13 cellular contexts compared by ENCODE assay signal in the genomic region with DNA sequence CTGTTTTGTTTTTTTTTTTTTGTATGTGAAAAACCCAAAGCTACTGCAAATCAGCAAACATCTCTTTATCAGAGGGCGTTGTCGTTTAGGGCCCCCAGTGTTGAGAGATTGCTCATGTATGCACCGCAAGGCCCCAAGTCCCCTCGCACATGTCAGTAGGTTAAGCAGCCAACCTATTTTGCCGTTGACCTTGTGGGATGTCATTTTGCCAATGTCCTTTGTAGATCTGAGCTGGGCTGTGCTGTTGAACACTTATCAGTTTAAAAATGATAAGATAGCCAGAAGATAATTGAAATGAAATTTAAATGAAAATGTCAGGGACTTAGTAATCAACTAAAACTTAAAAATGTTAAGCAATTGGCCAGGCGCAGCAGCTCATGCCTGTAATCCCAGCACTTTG. TPM values are rescaled to one million over a fixed set of nuclear protein-coding genes. Genes with fewer than 3 reads are reported as not detected.
DNase-seq lines count a peak whose midpoint lies in the region; ATAC-seq and TF ChIP-seq lines count a peak whose summit lies in the region.
"Had no signal": no experiment of that assay in that cellular context is flagged by ENCODE, and none has a peak within 500 bp of the region (broad histone marks: within the 10 kb centered on the region; RNA-seq: fewer than 3 reads in every experiment).

No MANE protein-coding gene starts in this region.

- peaks cover 49 to 85% (median 81%) of the 10 kb centered on the region in 10 experiments for H3K4me1 ChIP-seq in BLaER1 treated with 17β-estradiol and CSF1 and Interleukin-3, amounts not matched to agents 10 nM and 100 nM
- H3K4me1 ChIP-seq in IMR-90 (ENCODE audit: control insufficient read depth, insufficient read depth, low read length) (no peaks in the 10 kb centered on the region), PC-9 (replicated peaks; ENCODE audit: insufficient read depth) (peaks cover 51% of the 10 kb centered on the region)
- H3K4me1 ChIP-seq: BE2C, Caco-2 had no signal

- H3K27ac Mint-ChIP-seq in immature natural killer cell = peak overlapping the region in 4 of 6 donors; percentile 23 to 77 (median 70)
- H3K27ac Mint-ChIP-seq in activated CD8-positive, alpha-beta T cell treated with anti-CD3 and anti-CD28 coated beads for 36 hours = no peak overlapping the region

- no peak overlapping the region for H2AK9ac ChIP-seq in IMR-90 (replicated peaks; ENCODE audit: low read depth, low read length, poor library complexity)

- in situ Hi-C loops in IMR-90 (cut with MboI; ENCODE audit: low sequenced_read_pairs) = no loop called here

- H3K4me1 Mint-ChIP-seq in immature natural killer cell = peaks cover 77 to 81% of the 10 kb centered on the region in 2 donors
- H3K4me1 Mint-ChIP-seq in activated CD8-positive, alpha-beta T cell treated with anti-CD3 and anti-CD28 coated beads for 36 hours (ENCODE audit: low read depth) = peaks cover 34% of the 10 kb centered on the region

- H3F3A ChIP-seq in PC-9 (ENCODE audit: insufficient read depth, low read depth) = peaks cover 59% of the 10 kb centered on the region

- H2AFZ ChIP-seq in IMR-90 (replicated peaks; ENCODE audit: low read length, poor library complexity) (no peak overlapping the region), PC-9 (no peak overlapping the region)

- H3K9me3 ChIP-seq in BLaER1 treated with 17β-estradiol and CSF1 and Interleukin-3, amounts not matched to agents 10 nM and 100 nM (replicated peaks in 1 of 11) = no peaks in the 10 kb centered on the region
- H3K9me3 ChIP-seq in IMR-90 (ENCODE audit: control insufficient read depth, insufficient read depth, low read length) (no peaks in the 10 kb centered on the region), PC-9 (ENCODE audit: insufficient read depth, low read depth) (no peaks in the 10 kb centered on the region)
- H3K9me3 ChIP-seq: BE2C, Caco-2, HAP-1 had no signal

- no peaks in the 10 kb centered on the region for H3K79me1 ChIP-seq in IMR-90 (ENCODE audit: low read depth in 1 of 2, low read length in 2 of 2)

- H3K9me3 Mint-ChIP-seq in immature natural killer cell = no peaks in the 10 kb centered on the region
- no peaks in the 10 kb centered on the region for H3K9me3 Mint-ChIP-seq in activated CD8-positive, alpha-beta T cell treated with anti-CD3 and anti-CD28 coated beads for 36 hours
- H3K9me3 Mint-ChIP-seq: CD8-positive, alpha-beta memory T cell had no signal

- H2AK5ac ChIP-seq in IMR-90 (ENCODE audit: low read depth, low read length) = peak overlapping the region; percentile 43; the same call in 1 of the 2 replicates

- H3K9me1 ChIP-seq in IMR-90 (ENCODE audit: insufficient read depth, low read length) = 0 out of 2 replicates have a peak, but pooled peaks cover 4% of the 10 kb centered on the region

- 85% methylated on average over 2 of the region's 6 CpGs; no CpG with 5 or more reads in 1 of the 2 experiments for WGBS in IMR-90 (ENCODE audit: extremely low coverage in 2 of 2, insufficient read length in 1 of 2), 2 experiments

- dilution Hi-C loops in IMR-90 (cut with HindIII; ENCODE audit: low sequenced_read_pairs, unreplicated experiment) = no loop called here

- BruUV-seq in IMR-90 (replicated peaks; lab: Mats Ljungman, UMichigan) = no TSS peak
- no TSS peak for BruUV-seq in PC-9 (replicated peaks; lab: Mats Ljungman, UMichigan)

- no peak for DNase-seq in IMR-90
- DNase-seq in PC-9 = no peak
- no peak for DNase-seq in immature natural killer cell
- DNase-seq in NCI-H774 (lab: John Stamatoyannopoulos, UW) = no peak
- DNase-seq in NCI-H345 treated with DMSO at 0.1 percent for 48 hours (lab: John Stamatoyannopoulos, UW; ENCODE audit: unreplicated experiment) = no peak
- DNase-seq in activated CD8-positive, alpha-beta T cell treated with anti-CD3 and anti-CD28 coated beads for 36 hours = no peak
- DNase-seq: BE2C; Caco-2; CD8-positive, alpha-beta memory T cell; DMS53; GF-D8 had no signal

- H2BK120ac ChIP-seq in IMR-90 (ENCODE audit: low read depth, low read length) = no peak overlapping the region

- H4K5ac ChIP-seq in IMR-90 (ENCODE audit: low read depth, low read length) = no peak overlapping the region

- H3K18ac ChIP-seq in IMR-90 (ENCODE audit: low read depth, low read length) = no peak overlapping the region

- no peaks in the 10 kb centered on the region for H4K20me1 ChIP-seq in BLaER1 treated with 17β-estradiol and CSF1 and Interleukin-3, amounts not matched to agents 10 nM and 100 nM
- no peaks in the 10 kb centered on the region for H4K20me1 ChIP-seq in IMR-90 (ENCODE audit: insufficient read depth, low read length)
- no peaks in the 10 kb centered on the region for H4K20me1 ChIP-seq in PC-9 (ENCODE audit: insufficient read depth)

- peaks cover 0 to 20% (median 16%) of the 10 kb centered on the region in 3 donors for H3K36me3 Mint-ChIP-seq in immature natural killer cell
- no peaks in the 10 kb centered on the region for H3K36me3 Mint-ChIP-seq in activated CD8-positive, alpha-beta T cell treated with anti-CD3 and anti-CD28 coated beads for 36 hours (ENCODE audit: low read depth)

- no peak for TF ChIP-seq POLR2A in IMR-90 (IDR thresholded peaks at IDR 0.05; ENCODE audit: low read depth, low read length)

- CTCF ChIA-PET in IMR-90 (lab: Yijun Ruan, JAX) = no interaction called here
- CTCF ChIA-PET in PC-9 (lab: Charles Lee) = interaction anchor here (1.0 kb wide), 1 partner anchor 9 kb away, joined by 11 read pairs; no protein-coding TSS in a partner anchor
- CTCF ChIA-PET in activated CD8-positive, alpha-beta T cell treated with anti-CD3 and anti-CD28 coated beads for 36 hours (lab: Charles Lee) = interaction anchor here (0.7 to 1.5 kb wide), 2 partner anchors 12 to 120 kb away, joined by 3 read pairs; no protein-coding TSS in a partner anchor

- H3K56ac ChIP-seq in IMR-90 (ENCODE audit: extremely low read depth, insufficient read depth, low read length) = no peak overlapping the region

- H4K8ac ChIP-seq in IMR-90 (ENCODE audit: low read depth in 2 of 2, low read length in 2 of 2) = no peak overlapping the region

- H3K23ac ChIP-seq in IMR-90 (ENCODE audit: low read depth, low read length) = no peak overlapping the region

- no peaks in the 10 kb centered on the region for H3K36me3 ChIP-seq in BLaER1 treated with 17β-estradiol and CSF1 and Interleukin-3, amounts not matched to agents 10 nM and 100 nM
- no peaks in the 10 kb centered on the region for H3K36me3 ChIP-seq in IMR-90 (ENCODE audit: control insufficient read depth, insufficient read depth, low read length)
- no peaks in the 10 kb centered on the region for H3K36me3 ChIP-seq in PC-9 (ENCODE audit: low read depth)
- H3K36me3 ChIP-seq: BE2C, HAP-1 had no signal

- peak overlapping the region in 9 of 11 experiments; percentile 2 to 90 (median 74); a peak in 12 of 22 replicates for H3K4me2 ChIP-seq in BLaER1 treated with 17β-estradiol and CSF1 and Interleukin-3, amounts not matched to agents 10 nM and 100 nM
- no peak overlapping the region for H3K4me2 ChIP-seq in IMR-90 (ENCODE audit: low read depth, low read length)
- H3K4me2 ChIP-seq in PC-9 = peak overlapping the region; percentile 56; the same call in 1 of the 2 replicates

- H3K4me3 ChIP-seq in BLaER1 treated with 17β-estradiol and CSF1 and Interleukin-3, amounts not matched to agents 10 nM and 100 nM = no peak overlapping the region
- H3K4me3 ChIP-seq in IMR-90 (ENCODE audit: insufficient read depth, low read depth, low read length) = no peak overlapping the region
- no peak overlapping the region for H3K4me3 ChIP-seq in PC-9
- H3K4me3 ChIP-seq: HAP-1 had no signal

- H3K4ac ChIP-seq in IMR-90 (ENCODE audit: low read depth, low read length) = no peak overlapping the region

- H2BK5ac ChIP-seq in IMR-90 (ENCODE audit: low read depth, low read length, poor library complexity, severe bottlenecking) = no peak overlapping the region

- no peaks in the 10 kb centered on the region; a peak in 1 of 22 replicates for H3K27me3 ChIP-seq in BLaER1 treated with 17β-estradiol and CSF1 and Interleukin-3, amounts not matched to agents 10 nM and 100 nM
- no peaks in the 10 kb centered on the region for H3K27me3 ChIP-seq in IMR-90 (ENCODE audit: control insufficient read depth, insufficient read depth, low read length)
- H3K27me3 ChIP-seq in PC-9 (ENCODE audit: insufficient read depth, low read depth) = no peaks in the 10 kb centered on the region
- H3K27me3 ChIP-seq: BE2C had no signal

- intact Hi-C loops in IMR-90 (cut with micrococcal nuclease) (no loop called here), PC-9 (cut with micrococcal nuclease; ENCODE audit: unreplicated experiment) (no loop called here)
- intact Hi-C loops in activated CD8-positive, alpha-beta T cell treated with anti-CD3 and anti-CD28 coated beads for 36 hours (cut with micrococcal nuclease) = no loop called here

- H4K91ac ChIP-seq in IMR-90 (ENCODE audit: insufficient read depth, low read depth, low read length) = no peak overlapping the region; the same call in 1 of the 2 replicates

- no peak overlapping the region for H2BK20ac ChIP-seq in IMR-90 (ENCODE audit: low read depth, low read length)

- H3K79me2 ChIP-seq in PC-9 (ENCODE audit: low read depth) = no peaks in the 10 kb centered on the region

- peaks cover 0 to 4% (median 4%) of the 10 kb centered on the region in 3 donors for H3K27me3 Mint-ChIP-seq in immature natural killer cell (ENCODE audit: low read depth in 3 of 3)
- H3K27me3 Mint-ChIP-seq in activated CD8-positive, alpha-beta T cell treated with anti-CD3 and anti-CD28 coated beads for 36 hours = no peaks in the 10 kb centered on the region
- H3K27me3 Mint-ChIP-seq: CD8-positive, alpha-beta memory T cell had no signal

- H2BK15ac ChIP-seq in IMR-90 (ENCODE audit: low read depth, low read length) = no peak overlapping the region

- no peak overlapping the region; a peak in 1 of 22 replicates for H3K9ac ChIP-seq in BLaER1 treated with 17β-estradiol and CSF1 and Interleukin-3, amounts not matched to agents 10 nM and 100 nM
- no peak overlapping the region for H3K9ac ChIP-seq in IMR-90 (ENCODE audit: low read depth, low read length)

- no peak for TF ChIP-seq RAD21 in IMR-90 (IDR thresholded peaks at IDR 0.05; ENCODE audit: low read length)

- H3K9me2 ChIP-seq in PC-9 (ENCODE audit: insufficient read depth) = no peaks in the 10 kb centered on the region

- H3K4me3 Mint-ChIP-seq in immature natural killer cell = peak overlapping the region in 2 of 5 donors; percentile 2 to 38
- no peak overlapping the region for H3K4me3 Mint-ChIP-seq in activated CD8-positive, alpha-beta T cell treated with anti-CD3 and anti-CD28 coated beads for 36 hours
- H3K4me3 Mint-ChIP-seq: CD8-positive, alpha-beta memory T cell had no signal

- peak overlapping the region in 5 of 11 experiments; percentile 1 to 90 (median 86); a peak in 7 of 22 replicates for H3K27ac ChIP-seq in BLaER1 treated with 17β-estradiol and CSF1 and Interleukin-3, amounts not matched to agents 10 nM and 100 nM
- H3K27ac ChIP-seq in IMR-90 (ENCODE audit: insufficient read depth, low read length) = no peak overlapping the region
- H3K27ac ChIP-seq in PC-9 = peak overlapping the region; percentile 82

- H3K14ac ChIP-seq in IMR-90 (replicated peaks; ENCODE audit: low read depth, low read length) = no peak overlapping the region

- no peak for TF ChIP-seq CTCF in IMR-90 (conservative IDR thresholded peaks at IDR 0.05; ENCODE audit: low read depth, low read length)
- TF ChIP-seq CTCF in PC-9 (conservative IDR thresholded peaks at IDR 0.05) = no peak
- no peak for TF ChIP-seq CTCF in activated CD8-positive, alpha-beta T cell treated with anti-CD3 and anti-CD28 coated beads for 36 hours (IDR thresholded peaks at IDR 0.05)

- POLR2A ChIA-PET in IMR-90 (lab: Charles Lee; ENCODE audit: unreplicated experiment) (no interaction called here), PC-9 (lab: Charles Lee; ENCODE audit: unreplicated experiment) (no interaction called here)
- POLR2A ChIA-PET in activated CD8-positive, alpha-beta T cell treated with anti-CD3 and anti-CD28 coated beads for 36 hours (lab: Charles Lee) = interaction anchor here (0.9 to 1.2 kb wide), 2 partner anchors 13 to 25 kb away, joined by 3 to 4 read pairs; no protein-coding TSS in a partner anchor

- no peak for ATAC-seq in IMR-90 (ENCODE audit: low read depth)
- ATAC-seq in activated CD8-positive, alpha-beta T cell treated with anti-CD3 and anti-CD28 coated beads for 36 hours = no peak

RNA-seq across cellular contexts. Expression of gene ARSG, which starts 26.2 kb away (rescaled TPM):
- total RNA-seq in IMR-90 (2012; rRNA removed) = 2.9 and 3.1 TPM in 2 replicates
- polyA plus RNA-seq in IMR-90 (2012; rRNA removed) = 2.5 and 3.0 TPM in 2 replicates
- polyA plus RNA-seq in IMR-90 (2012; cell fraction: cytosol; rRNA removed) = 1.3 and 2.4 TPM in 2 replicates
- 2.8 and 3.6 TPM in 2 replicates for polyA plus RNA-seq in IMR-90 (2012; cell fraction: nucleus; rRNA removed; ENCODE audit: low replicate concordance)
- 4.0 and 6.6 TPM in 2 replicates for total RNA-seq in PC-9 (2021)
- polyA plus RNA-seq in immature natural killer cell = 10 to 100 TPM; 15.0 to 18.7 (median 15.3) TPM
- total RNA-seq in activated CD8-positive, alpha-beta T cell treated with anti-CD3 and anti-CD28 coated beads for 36 hours = 1 to 10 TPM; 7.2 to 8.4 TPM

RNA-seq across cellular contexts. Expression of gene SLC16A6, which starts 26.5 kb away (rescaled TPM):
- total RNA-seq in IMR-90 (2012; rRNA removed) = 0.54 and 0.83 TPM in 2 replicates
- polyA plus RNA-seq in IMR-90 (2012; rRNA removed) = 0.22 and 0.29 TPM in 2 replicates
- 0.07 and 0.28 TPM in 2 replicates for polyA plus RNA-seq in IMR-90 (2012; cell fraction: cytosol; rRNA removed)
- polyA plus RNA-seq in IMR-90 (2012; cell fraction: nucleus; rRNA removed; ENCODE audit: low replicate concordance) = 0.20 and 0.49 TPM in 2 replicates
- total RNA-seq in PC-9 (2021) = 0.70 and 0.83 TPM in 2 replicates
- polyA plus RNA-seq in immature natural killer cell = 1 to 10 TPM in 2 of 3 donors, under 1 TPM in 1; 0.88 to 4.8 (median 3.5) TPM
- 1 to 10 TPM; 2.3 to 2.8 TPM for total RNA-seq in activated CD8-positive, alpha-beta T cell treated with anti-CD3 and anti-CD28 coated beads for 36 hours
